11 cellular contexts compared by ENCODE assay signal in genomic region chr12:92943482-92944250, GRCh38. TPM values are rescaled to one million over a fixed set of nuclear protein-coding genes. Genes with fewer than 3 reads are reported as not detected.
DNase-seq lines count a peak whose midpoint lies in the region; ATAC-seq and TF ChIP-seq lines count a peak whose summit lies in the region.
"Had no signal": no experiment of that assay in that cellular context is flagged by ENCODE, and none has a peak within 500 bp of the region (broad histone marks: within the 10 kb centered on the region; RNA-seq: fewer than 3 reads in every experiment).

No MANE protein-coding gene starts in this region.

- H2AFZ ChIP-seq in HCT116 (ENCODE audit: low read depth, low read length, poor library complexity, severe bottlenecking), result peak overlapping the region; percentile 17

- BruUV-seq in HCT116 (replicated peaks; lab: Mats Ljungman, UMichigan), result no TSS peak

- TF ChIP-seq CTCF in HCT116 (IDR thresholded peaks at IDR 0.05 in 2 of 3, conservative IDR thresholded peaks at IDR 0.05 in 1 of 3; ENCODE audit: borderline replicate concordance in 1 of 3, insufficient read depth in 1 of 3, low read depth in 2 of 3, low read length in 2 of 3), result peak; percentile 25 to 34 (median 27); a peak in 4 of 6 replicates
- TF ChIP-seq CTCF in fibroblast of villous mesenchyme (IDR thresholded peaks at IDR 0.05; ENCODE audit: insufficient read depth, low read depth, low read length), result peak; percentile 22
- no peak for TF ChIP-seq CTCF in thyroid gland (IDR thresholded peaks at IDR 0.05)

- no peak overlapping the region for H3K4me2 ChIP-seq in HCT116 (ENCODE audit: low read length)

- H3K27me3 ChIP-seq in CD4-positive, CD25-positive, alpha-beta regulatory T cell (ENCODE audit: control insufficient read depth, insufficient read depth, low read length), result no peaks in the 10 kb centered on the region
- H3K27me3 ChIP-seq in HCT116 (ENCODE audit: insufficient read depth, low read length), result no peaks in the 10 kb centered on the region
- no peaks in the 10 kb centered on the region for H3K27me3 ChIP-seq in thyroid gland

- peak; percentile 43; the same call in 1 of the 2 replicates for TF ChIP-seq RAD21 in HCT116 (IDR thresholded peaks at IDR 0.05; ENCODE audit: low read depth)

- peaks cover 0 to 2% (median 0%) of the 10 kb centered on the region in 4 donors for H3K4me1 Mint-ChIP-seq in CD4-positive, CD25-positive, alpha-beta regulatory T cell

- RAD21 ChIA-PET in HCT116 (lab: Charles Lee; ENCODE audit: low non-redundant PET in 1 of 2, low total read pairs in 2 of 2, uncharacterized antibody in 2 of 2, unreplicated experiment in 2 of 2), result interaction anchor here in 1 of 2 experiments (0.9 kb wide), 1 partner anchor 158 kb away, joined by 3 read pairs; no protein-coding TSS in a partner anchor

- no peak for DNase-seq in CD4-positive, CD25-positive, alpha-beta regulatory T cell
- DNase-seq in HCT116 (ENCODE audit: low read depth, low spot score), result no peak
- DNase-seq in RKO (ENCODE audit: low spot score), result peak; percentile 58
- peak; percentile 63 for DNase-seq in fibroblast of villous mesenchyme (ENCODE audit: low read depth)
- no peak for DNase-seq in activated naive CD4-positive, alpha-beta T cell (lab: John Stamatoyannopoulos, UW)
- DNase-seq in central memory CD4-positive, alpha-beta T cell, result no peak
- DNase-seq in GF-D8 (lab: John Stamatoyannopoulos, UW), result no peak
- no peak for DNase-seq in thyroid gland
- DNase-seq: activated T-cell treated with anti-CD3 and anti-CD28 coated beads, Interleukin-2, amount 50 U/mL, for 1 hour; NCI-H1417 had no signal

- 80 to 85% methylated on average over 6 of the region's 6 CpGs for WGBS in thyroid gland, 2 donors

- H3K27ac Mint-ChIP-seq in CD4-positive, CD25-positive, alpha-beta regulatory T cell, result peak overlapping the region in 2 of 3 donors; percentile 36 to 56
- H3K27ac Mint-ChIP-seq: stimulated activated naive CD8-positive, alpha-beta T cell treated with anti-CD3 and anti-CD28 coated beads, Interleukin-15, Interleukin-2, amounts not matched to agents 100 ng/mL and 50 ng/mL, for 24 hours had no signal

- peak overlapping the region in 1 of 4 donors; percentile 62 for H3K4me3 Mint-ChIP-seq in CD4-positive, CD25-positive, alpha-beta regulatory T cell
- H3K4me3 Mint-ChIP-seq: stimulated activated naive CD8-positive, alpha-beta T cell treated with anti-CD3 and anti-CD28 coated beads, Interleukin-15, Interleukin-2, amounts not matched to agents 100 ng/mL and 50 ng/mL, for 24 hours had no signal

- H3K9me3 ChIP-seq in CD4-positive, CD25-positive, alpha-beta regulatory T cell (ENCODE audit: control insufficient read depth in 2 of 2, low read length in 2 of 2), result no peaks in the 10 kb centered on the region
- no peaks in the 10 kb centered on the region for H3K9me3 ChIP-seq in HCT116 (ENCODE audit: control insufficient read depth in 1 of 2, insufficient read depth in 1 of 2, low read depth in 1 of 2, low read length in 2 of 2)
- H3K9me3 ChIP-seq in thyroid gland, result no peaks in the 10 kb centered on the region

- no peaks in the 10 kb centered on the region for H4K20me1 ChIP-seq in HCT116 (ENCODE audit: insufficient read depth)

- TF ChIP-seq POLR2A in HCT116 (IDR thresholded peaks at IDR 0.05; ENCODE audit: borderline replicate concordance, extremely low read depth, insufficient read depth, insufficient read length) (no peak), thyroid gland (IDR thresholded peaks at IDR 0.05) (no peak)

- H3K4me1 ChIP-seq in CD4-positive, CD25-positive, alpha-beta regulatory T cell (ENCODE audit: control insufficient read depth, insufficient read depth, low read length, poor library complexity, severe bottlenecking), result no peaks in the 10 kb centered on the region
- H3K4me1 ChIP-seq in HCT116 (ENCODE audit: control insufficient read depth in 1 of 2, insufficient read depth in 2 of 2, low read length in 2 of 2) (no peaks in the 10 kb centered on the region), thyroid gland (no peaks in the 10 kb centered on the region)

- H3K27me3 Mint-ChIP-seq in CD4-positive, CD25-positive, alpha-beta regulatory T cell, result peaks cover 17% of the 10 kb centered on the region
- H3K27me3 Mint-ChIP-seq: stimulated activated naive CD8-positive, alpha-beta T cell treated with anti-CD3 and anti-CD28 coated beads, Interleukin-15, Interleukin-2, amounts not matched to agents 100 ng/mL and 50 ng/mL, for 24 hours had no signal

- CTCF ChIA-PET in HCT116 (lab: Charles Lee), result interaction anchor here (0.8 to 1.0 kb wide), 4 partner anchors 13 to 455 kb away, joined by 3 to 6 read pairs (median 4); no protein-coding TSS in a partner anchor

- H3K79me2 ChIP-seq in HCT116 (ENCODE audit: insufficient read depth, low read length), result no peaks in the 10 kb centered on the region

- intact Hi-C loops in HCT116 (cut with micrococcal nuclease) (no loop called here), thyroid gland (cut with DNase I) (no loop called here)

- H3K9me3 Mint-ChIP-seq in CD4-positive, CD25-positive, alpha-beta regulatory T cell, result peaks cover 0 to 1% (median 0%) of the 10 kb centered on the region in 7 donors
- H3K9me3 Mint-ChIP-seq: stimulated activated naive CD8-positive, alpha-beta T cell treated with anti-CD3 and anti-CD28 coated beads, Interleukin-15, Interleukin-2, amounts not matched to agents 100 ng/mL and 50 ng/mL, for 24 hours had no signal

- POLR2A ChIA-PET in HCT116 (lab: Charles Lee), result interaction anchor here (0.7 to 1.0 kb wide), 3 partner anchors 11 to 16 kb away, joined by 4 read pairs; partner anchors contain the start of gene EEA1

- no peak overlapping the region for H3K27ac ChIP-seq in CD4-positive, CD25-positive, alpha-beta regulatory T cell (ENCODE audit: insufficient read depth, low read length, poor library complexity, severe bottlenecking)
- H3K27ac ChIP-seq in HCT116 (ENCODE audit: low read depth, low read length) (no peak overlapping the region), thyroid gland (no peak overlapping the region)

- H3K9ac ChIP-seq in HCT116 (ENCODE audit: low read length), result no peak overlapping the region

- no peaks in the 10 kb centered on the region for H3K36me3 ChIP-seq in CD4-positive, CD25-positive, alpha-beta regulatory T cell (ENCODE audit: control insufficient read depth, insufficient read depth, low read length)
- H3K36me3 ChIP-seq in HCT116 (ENCODE audit: control insufficient read depth in 1 of 2, insufficient read depth in 2 of 2, low read length in 2 of 2) (no peaks in the 10 kb centered on the region), thyroid gland (no peaks in the 10 kb centered on the region)

- H3K4me3 ChIP-seq in CD4-positive, CD25-positive, alpha-beta regulatory T cell (ENCODE audit: low read depth, low read length), result no peak overlapping the region
- H3K4me3 ChIP-seq in HCT116 (replicated peaks in 1 of 2; ENCODE audit: low read depth in 1 of 2, low read length in 2 of 2), result no peak overlapping the region
- no peak overlapping the region for H3K4me3 ChIP-seq in fibroblast of villous mesenchyme (ENCODE audit: low read depth, low read length)
- H3K4me3 ChIP-seq in thyroid gland (replicated peaks in 1 of 3), result no peak overlapping the region

- H3K36me3 Mint-ChIP-seq in CD4-positive, CD25-positive, alpha-beta regulatory T cell, result no peaks in the 10 kb centered on the region

- ATAC-seq in CD4-positive, CD25-positive, alpha-beta regulatory T cell (ENCODE audit: low read depth in 2 of 2), result no peak
- peak; percentile 77 for ATAC-seq in HCT116

- no peaks in the 10 kb centered on the region for H3K9me2 ChIP-seq in HCT116 (ENCODE audit: insufficient read depth)

TF ChIP-seq in HCT116, 20 proteins besides CTCF, POLR2A, EP300 and RAD21:
- TF ChIP-seq EGR1 (IDR thresholded peaks at IDR 0.05; ENCODE audit: low read depth) (no peak), EZH2 (IDR thresholded peaks at IDR 0.05) (no peak), JUND (IDR thresholded peaks at IDR 0.05) (no peak)

RNA-seq across cellular contexts. Expression of gene EEA1, which starts 14.6 kb away (rescaled TPM):
- 11.8 TPM for total RNA-seq in CD4-positive, CD25-positive, alpha-beta regulatory T cell
- polyA plus RNA-seq in CD4-positive, CD25-positive, alpha-beta regulatory T cell, result 1 to 10 TPM; 5.8 to 9.0 (median 6.6) TPM
- 13.8 TPM for total RNA-seq in HCT116 (2021; ENCODE audit: unreplicated experiment)
- polyA plus RNA-seq in HCT116 (2012), result 2.1 and 3.0 TPM in 2 replicates
- 18.7 and 25.0 TPM in 2 replicates for total RNA-seq in fibroblast of villous mesenchyme
- total RNA-seq in thyroid gland, result 10 to 100 TPM; 16.0 to 21.8 (median 19.3) TPM

Comparison
In these comparisons a context has a peak if more than half of its experiments do, and no peak if none do; other contexts are left out.
1. DNase-seq: peak in RKO (single experiment) and fibroblast of villous mesenchyme (single experiment); none in CD4-positive, CD25-positive, alpha-beta regulatory T cell (0 of 3), HCT116 (single experiment), activated naive CD4-positive, alpha-beta T cell (0 of 4), central memory CD4-positive, alpha-beta T cell (single experiment), GF-D8 (single experiment) and thyroid gland (0 of 2).
2. CTCF ChIP-seq: peak in HCT116 (3 of 3) and fibroblast of villous mesenchyme (single experiment); none in thyroid gland (0 of 6).